Comparison of ENCODE assay signal across 28 cellular contexts in genomic region chr19:27909185-27909840, GRCh38.
"Had no signal": no experiment of that assay in that cellular context is flagged by ENCODE, and none has a peak within 500 bp of the region (broad histone marks: within the 10 kb centered on the region; RNA-seq: fewer than 3 reads in every experiment).

No MANE protein-coding gene starts in this region.

- H3K4me3 Mint-ChIP-seq: central memory CD8-positive, alpha-beta T cell; immature natural killer cell; naive thymus-derived CD8-positive, alpha-beta T cell; neural crest cell; type B pancreatic cell had no signal

- H3K9me3 Mint-ChIP-seq: central memory CD8-positive, alpha-beta T cell had no signal

- H3K4me1 Mint-ChIP-seq: central memory CD8-positive, alpha-beta T cell; immature natural killer cell had no signal

- DNase-seq: colonic mucosa; dermis blood vessel endothelial cell; effector memory CD4-positive, alpha-beta T cell; erythroblast; esophagus squamous epithelium; foreskin melanocyte; glutamatergic neuron; heart right ventricle; hippocampal formation; immature natural killer cell; islet precursor cell; kidney glomerular epithelial cell; left colon; left ventricle myocardium inferior; lower lobe of right lung; naive thymus-derived CD8-positive, alpha-beta T cell; sigmoid colon; stimulated activated CD4-positive, alpha-beta T cell treated with anti-CD3 and anti-CD28 coated beads, Interleukin-2, amount 100 ng/mL, for 24 hours; stimulated activated naive CD4-positive, alpha-beta T cell treated with Interleukin-2 at 50 U/mL for 16 hours; thyroid gland had no signal

- H3K9me3 ChIP-seq: colonic mucosa, left ventricle myocardium inferior, lower lobe of right lung, suprapubic skin, thyroid gland had no signal

- H3K4me1 ChIP-seq: colonic mucosa, esophagus squamous epithelium, heart right ventricle, left ventricle myocardium inferior, lower lobe of right lung, parathyroid adenoma, sigmoid colon, suprapubic skin, thyroid gland had no signal

- H3K27me3 Mint-ChIP-seq: central memory CD8-positive, alpha-beta T cell; naive thymus-derived CD8-positive, alpha-beta T cell; progenitor cell of endocrine pancreas; type B pancreatic cell had no signal

- H3K27ac ChIP-seq: cardiac muscle cell, colonic mucosa, esophagus squamous epithelium, heart right ventricle, left ventricle myocardium inferior, lower lobe of right lung, neutrophil, parathyroid adenoma, sigmoid colon, suprapubic skin, thyroid gland had no signal

- H3K27ac Mint-ChIP-seq: immature natural killer cell, progenitor cell of endocrine pancreas, type B pancreatic cell had no signal

- ATAC-seq: left colon; naive thymus-derived CD8-positive, alpha-beta T cell had no signal

- H3K36me3 ChIP-seq: cardiac muscle cell, colonic mucosa, esophagus squamous epithelium, heart right ventricle, left ventricle myocardium inferior, lower lobe of right lung, neutrophil, sigmoid colon, suprapubic skin, thyroid gland had no signal

- H3K4me3 ChIP-seq: cardiac muscle cell, colonic mucosa, esophagus squamous epithelium, heart right ventricle, left ventricle myocardium inferior, lower lobe of right lung, sigmoid colon, suprapubic skin, thyroid gland had no signal

- H3K27me3 ChIP-seq: cardiac muscle cell, colonic mucosa, esophagus squamous epithelium, heart right ventricle, neutrophil, sigmoid colon, suprapubic skin, thyroid gland had no signal

- H3K36me3 Mint-ChIP-seq: immature natural killer cell; naive thymus-derived CD8-positive, alpha-beta T cell; type B pancreatic cell had no signal
